ENCODE assay signal across 27 cellular contexts in the genomic region with DNA sequence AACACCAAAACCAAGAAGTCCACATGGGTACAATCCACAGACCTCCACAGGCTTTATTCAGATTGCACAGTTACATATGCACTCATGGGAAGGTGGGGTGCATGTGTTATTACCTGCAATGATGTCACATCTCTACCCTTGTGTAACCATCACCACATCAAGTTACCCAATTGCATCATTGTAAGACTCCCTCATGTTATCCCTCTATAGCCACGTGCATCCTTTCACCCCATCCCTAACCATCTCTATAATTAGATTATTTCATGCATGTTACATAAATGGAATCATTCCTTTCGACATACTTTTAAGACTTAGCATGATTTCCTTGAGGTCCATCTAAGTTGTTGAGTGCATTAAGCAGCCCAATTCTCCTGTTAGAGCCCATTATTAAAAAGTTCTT.
"Had no signal": no experiment of that assay in that cellular context is flagged by ENCODE, and none has a peak within 500 bp of the region (broad histone marks: within the 10 kb centered on the region; RNA-seq: fewer than 3 reads in every experiment).

No MANE protein-coding gene starts in this region.

- H3K27me3 ChIP-seq: stomach, suprapubic skin, testis, thyroid gland, tibial artery, tibial nerve, transverse colon, upper lobe of left lung, upper lobe of right lung, uterus, vagina had no signal

- H3K9me3 ChIP-seq: suprapubic skin, testis, thoracic aorta, thyroid gland, transverse colon, upper lobe of right lung, uterus, vagina had no signal

- H3K4me1 ChIP-seq: stomach, suprapubic skin, testis, thyroid gland, tibial artery, tibial nerve, transverse colon, upper lobe of left lung, upper lobe of right lung, uterus, vagina had no signal

- ATAC-seq: stimulated activated effector memory CD8-positive, alpha-beta T cell treated with anti-CD3 and anti-CD28 coated beads, Interleukin-12 subunit alpha, Interleukin-12 subunit beta, amount 100 ng/mL, for 72 hours; stimulated activated memory B cell treated with anti-CD40 and anti-IgM and Interleukin-4, amounts not matched to agents 10 μg/mL and 1 μg/mL and 100 μg/mL, for 72 hours; stimulated activated naive B cell treated with anti-CD40 and anti-IgM and Interleukin-4, amounts not matched to agents 10 μg/mL and 1 μg/mL and 100 μg/mL, for 72 hours; stimulated activated naive CD8-positive, alpha-beta T cell treated with anti-CD3 and anti-CD28 coated beads, Interleukin-15, amount 100 ng/mL, for 72 hours; stimulated activated naive CD8-positive, alpha-beta T cell treated with anti-CD3 and anti-CD28 coated beads, Interleukin-15, Interleukin-2, amounts not matched to agents 100 U/mL and 50 U/mL, for 24 hours; upper lobe of right lung had no signal

- H3K27ac ChIP-seq: stomach, suprapubic skin, testis, thoracic aorta, thyroid gland, tibial artery, tibial nerve, transverse colon, upper lobe of left lung, upper lobe of right lung, uterus, vagina had no signal

- H3K4me3 ChIP-seq: stomach, suprapubic skin, testis, thoracic aorta, thyroid gland, tibial artery, tibial nerve, transverse colon, upper lobe of left lung, upper lobe of right lung, uterus, vagina had no signal

- H3K36me3 ChIP-seq: stomach, suprapubic skin, thoracic aorta, thyroid gland, tibial artery, tibial nerve, transverse colon, upper lobe of left lung, upper lobe of right lung, uterus, vagina had no signal

- DNase-seq: stimulated activated CD4-positive, alpha-beta T cell treated with anti-CD3 and anti-CD28 coated beads, Interleukin-2, amount 100 ng/mL, for 48 hours; stimulated activated CD4-positive, alpha-beta T cell treated with anti-CD3 and anti-CD28 coated beads, Interleukin-4, amount 100 ng/mL, for 1 hour; stimulated activated CD4-positive, alpha-beta T cell treated with anti-CD3 and anti-CD28 coated beads, Interleukin-4, amount 100 ng/mL, for 24 hours; stimulated activated CD4-positive, alpha-beta T cell treated with anti-CD3 and anti-CD28 coated beads, Interleukin-4, amount 100 ng/mL, for 4 hours; stimulated activated CD8-positive, alpha-beta memory T cell treated with anti-CD3 and anti-CD28 coated beads, Interleukin-4, amount 100 ng/mL, for 48 hours; stimulated activated naive B cell treated with anti-CD40 and anti-IgM and Interleukin-4, amounts not matched to agents 10 μg/mL and 1 μg/mL and 100 μg/mL, for 72 hours; stimulated activated naive CD4-positive, alpha-beta T cell; stimulated activated naive CD4-positive, alpha-beta T cell treated with Interleukin-2 at 50 U/mL for 16 hours; stimulated activated naive CD8-positive, alpha-beta T cell treated with anti-CD3 and anti-CD28 coated beads, Interleukin-15, amount 100 ng/mL, for 72 hours; stimulated activated naive CD8-positive, alpha-beta T cell treated with anti-CD3 and anti-CD28 coated beads, Interleukin-15, Interleukin-2, amounts not matched to agents 100 U/mL and 50 U/mL, for 24 hours; stomach; substantia nigra; testis; thyroid gland; tibial artery; transverse colon; trophoblast cell; upper lobe of left lung; upper lobe of right lung; uterus had no signal

- FAIRE-seq: urothelium cell line had no signal
